17 cellular contexts compared by ENCODE assay signal in genomic region chr3:171218069-171218468, GRCh38.
"Had no signal": no experiment of that assay in that cellular context is flagged by ENCODE, and none has a peak within 500 bp of the region (broad histone marks: within the 10 kb centered on the region; RNA-seq: fewer than 3 reads in every experiment).

No MANE protein-coding gene starts in this region.

- H3K36me3 ChIP-seq: ascending aorta, esophagus squamous epithelium, neutrophil, transverse colon had no signal

- H3K4me1 Mint-ChIP-seq: naive B cell had no signal

- H3K4me3 ChIP-seq: ascending aorta, esophagus squamous epithelium, lung, transverse colon had no signal

- H3K4me3 Mint-ChIP-seq: naive B cell had no signal

- H3K27me3 Mint-ChIP-seq: naive B cell had no signal

- H3K27ac Mint-ChIP-seq: naive B cell had no signal

- H3K4me1 ChIP-seq: ascending aorta, esophagus squamous epithelium had no signal

- H3K36me3 Mint-ChIP-seq: immature natural killer cell, naive B cell had no signal

- DNase-seq: activated gamma-delta T cell; activated T-cell treated with anti-CD3 and anti-CD28 coated beads, Interleukin-2, amount 50 U/mL, for 1 hour; esophagus squamous epithelium; foreskin fibroblast; glutamatergic neuron; immature natural killer cell; left cardiac atrium; midbrain; naive B cell; posterior cingulate gyrus; right cardiac atrium; small intestine; substantia nigra; transverse colon had no signal

- ATAC-seq: left cardiac atrium, right cardiac atrium had no signal

- H3K27me3 ChIP-seq: ascending aorta, esophagus squamous epithelium, neutrophil, transverse colon had no signal

- H3K9me3 ChIP-seq: ascending aorta, esophagus squamous epithelium, neutrophil, transverse colon had no signal

- H3K27ac ChIP-seq: ascending aorta, esophagus squamous epithelium, neutrophil, transverse colon had no signal
